ENCODE assay signal across 1 cellular context in genomic region chr13:110012102-110012739, GRCh38.
TF ChIP-seq lines count a peak whose summit lies in the region.

No MANE protein-coding gene starts in this region.

TF ChIP-seq in SK-N-SH, 30 proteins besides CTCF, POLR2A, EP300 and RAD21 (continued from another document):
- TF ChIP-seq, protein P1, sequence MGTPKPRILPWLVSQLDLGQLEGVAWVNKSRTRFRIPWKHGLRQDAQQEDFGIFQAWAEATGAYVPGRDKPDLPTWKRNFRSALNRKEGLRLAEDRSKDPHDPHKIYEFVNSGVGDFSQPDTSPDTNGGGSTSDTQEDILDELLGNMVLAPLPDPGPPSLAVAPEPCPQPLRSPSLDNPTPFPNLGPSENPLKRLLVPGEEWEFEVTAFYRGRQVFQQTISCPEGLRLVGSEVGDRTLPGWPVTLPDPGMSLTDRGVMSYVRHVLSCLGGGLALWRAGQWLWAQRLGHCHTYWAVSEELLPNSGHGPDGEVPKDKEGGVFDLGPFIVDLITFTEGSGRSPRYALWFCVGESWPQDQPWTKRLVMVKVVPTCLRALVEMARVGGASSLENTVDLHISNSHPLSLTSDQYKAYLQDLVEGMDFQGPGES (IDR thresholded peaks at IDR 0.05; ENCODE audit: low read depth, low read length) = no peak
- TF ChIP-seq, protein P2, sequence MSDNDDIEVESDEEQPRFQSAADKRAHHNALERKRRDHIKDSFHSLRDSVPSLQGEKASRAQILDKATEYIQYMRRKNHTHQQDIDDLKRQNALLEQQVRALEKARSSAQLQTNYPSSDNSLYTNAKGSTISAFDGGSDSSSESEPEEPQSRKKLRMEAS (IDR thresholded peaks at IDR 0.05; ENCODE audit: low read depth) = no peak; the same call in none of the 2 replicates
- TF ChIP-seq ZBTB33 (IDR thresholded peaks at IDR 0.05; ENCODE audit: borderline replicate concordance, low read depth) (peak; percentile 72), POLR2AphosphoS5 (IDR thresholded peaks at IDR 0.05; ENCODE audit: low read depth, low read length) (peak; percentile 86), RCOR1 (IDR thresholded peaks at IDR 0.05; ENCODE audit: low read length) (no peak), MEF2A (IDR thresholded peaks at IDR 0.05; ENCODE audit: borderline replicate concordance, low read depth) (peak; percentile 77), NRF1 (IDR thresholded peaks at IDR 0.05; ENCODE audit: low read depth, low read length) (no peak), FOSL2 (IDR thresholded peaks at IDR 0.05; ENCODE audit: borderline replicate concordance, low read depth) (peak; percentile 97), GATA2 (CRISPR knock-in tag; IDR thresholded peaks at IDR 0.05) (no peak), EZH2phosphoT487 (IDR thresholded peaks at IDR 0.05; ENCODE audit: borderline replicate concordance, low read depth) (no peak), YY1 (IDR thresholded peaks at IDR 0.05; ENCODE audit: low read depth) (peak; percentile 50; the same call in 1 of the 2 replicates), SIN3A (IDR thresholded peaks at IDR 0.05; ENCODE audit: borderline replicate concordance, low read depth, low read length) (0 out of 2 replicates have a peak, but pooled peaks have one; percentile 44), TCF12 (IDR thresholded peaks at IDR 0.05) (peak; percentile 97)
